Comparison of ENCODE assay signal across 22 cellular contexts in the genomic region with DNA sequence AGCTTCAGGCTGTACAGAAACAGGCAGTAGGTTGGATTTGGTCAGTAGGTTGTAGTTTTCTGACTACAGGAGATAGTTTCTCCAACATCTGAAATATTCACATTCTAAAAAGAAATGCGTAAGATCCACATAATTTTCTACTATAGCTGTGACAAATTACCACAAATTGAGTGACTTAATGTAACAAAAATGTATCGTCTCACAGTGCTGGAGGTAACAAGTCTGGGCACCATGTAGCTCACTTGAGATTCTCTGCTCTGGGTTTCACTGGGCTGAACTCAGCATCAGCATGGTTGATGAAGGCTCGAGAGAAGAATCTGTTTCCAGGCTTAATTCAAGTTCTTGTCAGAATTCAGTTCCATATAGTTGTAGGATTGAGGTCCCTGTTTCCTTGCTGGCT.
"Had no signal": no experiment of that assay in that cellular context is flagged by ENCODE, and none has a peak within 500 bp of the region (broad histone marks: within the 10 kb centered on the region; RNA-seq: fewer than 3 reads in every experiment).

No MANE protein-coding gene starts in this region.

- H3K4me3 ChIP-seq: cardiac muscle cell, dorsolateral prefrontal cortex, gastrocnemius medialis, heart left ventricle, left lung, spleen, thoracic aorta, upper lobe of left lung had no signal

- H3K4me1 ChIP-seq: gastrocnemius medialis, heart left ventricle, left lung, spleen, upper lobe of left lung had no signal

- H3K27ac ChIP-seq: cardiac muscle cell, dorsolateral prefrontal cortex, gastrocnemius medialis, heart left ventricle, left lung, spleen, thoracic aorta, upper lobe of left lung had no signal

- DNase-seq: activated CD4-positive, alpha-beta T cell treated with anti-CD3 and anti-CD28 coated beads, Interleukin-2, amount 10 ng/mL, durations not matched to agents 7 days and 5 days; activated CD8-positive, alpha-beta memory T cell treated with anti-CD3 and anti-CD28 coated beads, Interleukin-2, amount 50 U/mL, for 48 hours; activated effector memory CD4-positive, alpha-beta T cell treated with Interleukin-2 at 50 U/mL for 16 hours; activated naive CD4-positive, alpha-beta T cell treated with anti-CD3 and anti-CD28 coated beads, Interleukin-2, amount 10 ng/mL, durations not matched to agents 7 days and 5 days; activated naive CD8-positive, alpha-beta T cell treated with anti-CD3 and anti-CD28 coated beads, Interleukin-2, amount 50 U/mL, for 24 hours; activated T-cell treated with anti-CD3 and anti-CD28 coated beads, Interleukin-2, amount 50 U/mL, for 48 hours; aorta; dorsolateral prefrontal cortex; endodermal cell; erythroblast; gastrocnemius medialis; heart left ventricle; left lung; nephron progenitor cell; nucleus accumbens; spleen; stimulated activated CD4-positive, alpha-beta T cell treated with anti-CD3 and anti-CD28 coated beads, Interleukin-4, amount 100 ng/mL, for 4 hours; upper lobe of left lung had no signal

- H3K9me3 ChIP-seq: gastrocnemius medialis, left lung, thoracic aorta, upper lobe of left lung had no signal

- H3K27me3 ChIP-seq: cardiac muscle cell, dorsolateral prefrontal cortex, gastrocnemius medialis, heart left ventricle, left lung, spleen, upper lobe of left lung had no signal

- H3K36me3 ChIP-seq: cardiac muscle cell, gastrocnemius medialis, heart left ventricle, left lung, spleen, thoracic aorta, upper lobe of left lung had no signal

- ATAC-seq: activated CD4-positive, CD25-positive, alpha-beta regulatory T cell treated with anti-CD3 and anti-CD28 coated beads, Interleukin-2, amount 50 U/mL, for 24 hours; activated naive CD8-positive, alpha-beta T cell treated with anti-CD3 and anti-CD28 coated beads, Interleukin-2, amount 50 U/mL, for 24 hours; gastrocnemius medialis; heart left ventricle; left lung; stimulated activated memory B cell treated with anti-CD40 and anti-IgM and Interleukin-4, amounts not matched to agents 10 μg/mL and 1 μg/mL and 100 μg/mL, for 72 hours had no signal
